ENCODE assay signal across 27 cellular contexts in the genomic region with DNA sequence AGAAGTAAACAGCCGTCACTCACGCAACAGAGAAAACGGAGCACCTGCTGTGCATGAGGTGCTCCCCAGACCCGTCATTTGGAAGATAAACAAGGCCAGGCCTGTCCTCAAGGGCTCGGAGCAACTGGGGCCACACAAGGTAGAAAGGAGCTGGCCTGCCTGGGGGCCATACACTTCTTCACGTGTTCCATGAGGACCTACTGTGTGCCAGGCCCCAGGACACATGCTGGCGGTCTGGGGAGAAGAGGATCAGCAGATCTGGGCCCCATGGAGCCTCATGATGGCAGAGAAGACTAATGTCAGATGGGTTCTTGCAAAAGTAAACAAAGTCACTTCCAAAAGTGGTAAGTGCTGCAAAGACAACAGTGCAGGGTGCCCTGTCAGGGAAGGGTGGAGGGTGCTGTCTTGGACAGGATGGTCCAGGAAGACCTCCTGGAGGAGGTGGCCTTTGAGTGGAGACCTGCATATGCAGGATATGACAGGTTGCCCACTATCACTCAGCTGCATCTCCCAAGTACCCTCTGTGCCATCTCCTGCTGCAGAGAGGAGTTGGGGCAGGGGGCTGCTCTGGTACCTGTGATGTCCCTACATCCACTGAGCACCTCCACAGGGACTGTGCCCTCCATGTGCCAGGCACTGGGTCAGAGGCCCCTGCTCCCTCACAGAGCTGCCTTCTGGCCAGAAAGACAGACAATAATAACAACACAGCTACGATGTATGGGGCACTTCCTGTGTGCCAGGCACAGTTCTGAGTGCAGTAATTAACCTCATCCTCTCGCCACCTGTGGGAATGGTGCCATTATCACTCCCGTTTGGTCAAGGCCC. TPM values are rescaled to one million over a fixed set of nuclear protein-coding genes. Genes with fewer than 3 reads are reported as not detected.
A peak's percentile ranks its signal among the peaks of the same experiment; 100 is the strongest.
DNase-seq lines count a peak whose midpoint lies in the region; ATAC-seq, FAIRE-seq and TF ChIP-seq lines count a peak whose summit lies in the region.
"Had no signal": no experiment of that assay in that cellular context is flagged by ENCODE, and none has a peak within 500 bp of the region (broad histone marks: within the 10 kb centered on the region; RNA-seq: fewer than 3 reads in every experiment).

No MANE protein-coding gene starts in this region.

- no peaks in the 10 kb centered on the region for H3K36me3 ChIP-seq in H1 (ENCODE audit: control insufficient read depth in 2 of 4, insufficient read depth in 4 of 4, low read length in 3 of 4)
- H3K36me3 ChIP-seq: esophagus muscularis mucosa, MG63, prostate gland, vagina had no signal

- WGBS in H1 (ENCODE audit: extremely low coverage in 1 of 2, insufficient coverage in 1 of 2, insufficient read length in 1 of 2, insufficient replicate concordance in 2 of 2, low coverage in 1 of 2, low lambda C conversion rate in 2 of 2, missing lambda C conversion rate in 1 of 2), 2 experiments: 81% methylated on average over 10 of the region's 10 CpGs; no CpG with 5 or more reads in 1 of the 2 experiments

- no peak overlapping the region for H3K4ac ChIP-seq in H1 (replicated peaks; ENCODE audit: insufficient read length, low read depth, low read length)

- no peaks in the 10 kb centered on the region for H3K79me1 ChIP-seq in H1 (ENCODE audit: low read depth, low read length)

- H4K5ac ChIP-seq in H1 (ENCODE audit: insufficient read length, low read depth, low read length): no peak overlapping the region

- H2AFZ ChIP-seq in H1 (ENCODE audit: low read length): no peak overlapping the region

- no peak overlapping the region for H4K91ac ChIP-seq in H1 (replicated peaks; ENCODE audit: insufficient read length, low read length)

- H2BK120ac ChIP-seq in H1 (replicated peaks; ENCODE audit: low read depth, low read length): no peak overlapping the region

- TF ChIP-seq POLR2A in H1 (IDR thresholded peaks at IDR 0.05; ENCODE audit: control extremely low read depth in 1 of 2, low read depth in 2 of 2, low read length in 2 of 2): no peak

- no peak overlapping the region for H4K8ac ChIP-seq in H1 (ENCODE audit: extremely low read depth, insufficient read depth, low read length)

- H3K4me3 Mint-ChIP-seq in activated T-helper 1 cell treated with anti-CD3 and anti-CD28 coated beads, Interleukin-12 subunit alpha, Interleukin-12 subunit beta, Interleukin-2, Interleukin-4 antibody, amounts not matched to agents 30 ng/mL and 10 ng/mL and 1 ng/mL, durations not matched to agents 14 hours and 24 hours and 36 hours: peak overlapping the region; percentile 38
- H3K4me3 Mint-ChIP-seq: activated B cell treated with CpG ODN at 0.5 μM for 24 hours, nephron progenitor cell had no signal

- H3K9ac ChIP-seq in H1 (replicated peaks in 1 of 4; ENCODE audit: extremely low read depth in 1 of 4, low read depth in 3 of 4, low read length in 3 of 4): no peak overlapping the region

- no peak overlapping the region for H3K56ac ChIP-seq in H1 (replicated peaks; ENCODE audit: insufficient read length, low read depth, low read length)

- H3K27ac ChIP-seq in H1 (ENCODE audit: low read depth, low read length): no peak overlapping the region
- H3K27ac ChIP-seq: esophagus muscularis mucosa, HL-60, prostate gland, vagina had no signal

- DNase-seq in activated naive CD4-positive, alpha-beta T cell treated with Interleukin-2 at 50 U/mL for 16 hours: peak; percentile 10
- DNase-seq in activated naive CD4-positive, alpha-beta T cell treated with anti-CD3 and anti-CD28 coated beads, Interleukin-2, amount 50 U/mL, for 16 hours: no peak
- peak; percentile 2 for DNase-seq in activated T-helper 1 cell treated with anti-CD3 and anti-CD28 coated beads, Interleukin-12 subunit alpha, Interleukin-12 subunit beta, Interleukin-2, Interleukin-4 antibody, amounts not matched to agents 30 ng/mL and 10 ng/mL and 1 ng/mL, durations not matched to agents 14 hours and 24 hours and 36 hours (ENCODE audit: low spot score)
- no peak for DNase-seq in H1 (ENCODE audit: low read depth in 1 of 2, low spot score in 2 of 2)
- DNase-seq: activated B cell treated with CpG ODN at 0.5 μM for 24 hours, anterior cingulate cortex, DMS79 treated with DMSO at 0.1 percent for 48 hours, HCEC 1CT, IMR-90, left cardiac atrium, mesendoderm, NCI-H1436 treated with DMSO at 0.1 percent for 48 hours, NCI-H526 treated with DMSO at 0.1 percent for 48 hours, nephron progenitor cell, OCI-M1, small intestine had no signal

- H3K9me3 ChIP-seq in H1 (ENCODE audit: insufficient read depth in 2 of 2, low read depth in 1 of 2, low read length in 1 of 2): peaks cover 2 to 3% of the 10 kb centered on the region in 2 experiments; a peak in 1 of 4 replicates
- H3K9me3 ChIP-seq: MG63, prostate gland, vagina had no signal

- peaks cover 36% of the 10 kb centered on the region for H3K4me1 Mint-ChIP-seq in activated T-helper 1 cell treated with anti-CD3 and anti-CD28 coated beads, Interleukin-12 subunit alpha, Interleukin-12 subunit beta, Interleukin-2, Interleukin-4 antibody, amounts not matched to agents 30 ng/mL and 10 ng/mL and 1 ng/mL, durations not matched to agents 14 hours and 24 hours and 36 hours (ENCODE audit: low read depth)
- H3K4me1 Mint-ChIP-seq: activated B cell treated with CpG ODN at 0.5 μM for 24 hours, nephron progenitor cell had no signal

- no peak for TF ChIP-seq RAD21 in H1 (IDR thresholded peaks at IDR 0.05 in 1 of 2, conservative IDR thresholded peaks at IDR 0.05 in 1 of 2; ENCODE audit: low read depth in 2 of 2, low read length in 2 of 2)

- H2BK5ac ChIP-seq in H1 (ENCODE audit: low read depth, low read length): peak overlapping the region; percentile 60; the same call in 1 of the 2 replicates

- peaks cover 0 to 6% (median 3%) of the 10 kb centered on the region in 4 experiments; a peak in 2 of 7 replicates for H3K27me3 ChIP-seq in H1 (replicated peaks in 1 of 4; ENCODE audit: control insufficient read depth in 3 of 4, extremely low read depth in 1 of 4, insufficient read depth in 3 of 4, low read length in 3 of 4)
- H3K27me3 ChIP-seq: MG63, vagina had no signal

- peak overlapping the region; percentile 90 for H3K27ac Mint-ChIP-seq in activated T-helper 1 cell treated with anti-CD3 and anti-CD28 coated beads, Interleukin-12 subunit alpha, Interleukin-12 subunit beta, Interleukin-2, Interleukin-4 antibody, amounts not matched to agents 30 ng/mL and 10 ng/mL and 1 ng/mL, durations not matched to agents 14 hours and 24 hours and 36 hours
- H3K27ac Mint-ChIP-seq: activated B cell treated with CpG ODN at 0.5 μM for 24 hours, nephron progenitor cell had no signal

- CTCF ChIA-PET in H1 (lab: Charles Lee; ENCODE audit: partially characterized antibody): interaction anchor here (0.7 to 2.5 kb wide), 9 partner anchors 8 to 208 kb away, joined by 3 to 10 read pairs (median 4); partner anchors contain the start of gene WNT7A

- H2BK15ac ChIP-seq in H1 (ENCODE audit: low read length): 0 out of 2 replicates have a peak overlapping the region, but pooled peaks have one; percentile 16

- no peak overlapping the region for H3K4me2 ChIP-seq in H1 (ENCODE audit: insufficient read depth in 1 of 2, low read depth in 2 of 2, low read length in 2 of 2)

- no peak overlapping the region for H3K18ac ChIP-seq in H1 (ENCODE audit: extremely low read depth, low read length)

- no peaks in the 10 kb centered on the region for H3K23me2 ChIP-seq in H1 (ENCODE audit: low read depth, low read length)

- ATAC-seq in HG03521 (IDR thresholded peaks at IDR 0.05; ENCODE audit: unreplicated experiment): no peak
- no peak for ATAC-seq in GM18858 (IDR thresholded peaks at IDR 0.05; ENCODE audit: unreplicated experiment)
- no peak for ATAC-seq in HG02970 (IDR thresholded peaks at IDR 0.05; ENCODE audit: low FRiP score, unreplicated experiment)
- ATAC-seq in HG02571 (IDR thresholded peaks at IDR 0.05; ENCODE audit: unreplicated experiment): no peak
- ATAC-seq: left cardiac atrium had no signal

- H3K9me3 Mint-ChIP-seq in activated T-helper 1 cell treated with anti-CD3 and anti-CD28 coated beads, Interleukin-12 subunit alpha, Interleukin-12 subunit beta, Interleukin-2, Interleukin-4 antibody, amounts not matched to agents 30 ng/mL and 10 ng/mL and 1 ng/mL, durations not matched to agents 14 hours and 24 hours and 36 hours: no peaks in the 10 kb centered on the region
- H3K9me3 Mint-ChIP-seq: nephron progenitor cell had no signal

- no peak overlapping the region for H2BK20ac ChIP-seq in H1 (ENCODE audit: low read length)

- intact Hi-C loops in activated T-helper 1 cell treated with anti-CD3 and anti-CD28 coated beads, Interleukin-12 subunit alpha, Interleukin-12 subunit beta, Interleukin-2, Interleukin-4 antibody, amounts not matched to agents 30 ng/mL and 10 ng/mL and 1 ng/mL, durations not matched to agents 14 hours and 24 hours and 36 hours (cut with micrococcal nuclease): no loop called here

- H3K36me3 Mint-ChIP-seq in activated T-helper 1 cell treated with anti-CD3 and anti-CD28 coated beads, Interleukin-12 subunit alpha, Interleukin-12 subunit beta, Interleukin-2, Interleukin-4 antibody, amounts not matched to agents 30 ng/mL and 10 ng/mL and 1 ng/mL, durations not matched to agents 14 hours and 24 hours and 36 hours (ENCODE audit: low read depth): peaks cover 2% of the 10 kb centered on the region

- H3K27me3 Mint-ChIP-seq in activated T-helper 1 cell treated with anti-CD3 and anti-CD28 coated beads, Interleukin-12 subunit alpha, Interleukin-12 subunit beta, Interleukin-2, Interleukin-4 antibody, amounts not matched to agents 30 ng/mL and 10 ng/mL and 1 ng/mL, durations not matched to agents 14 hours and 24 hours and 36 hours (ENCODE audit: insufficient read depth): peaks cover 6% of the 10 kb centered on the region

- H4K20me1 ChIP-seq in H1 (replicated peaks in 1 of 2; ENCODE audit: control insufficient read depth in 1 of 2, insufficient read depth in 2 of 2, low read length in 2 of 2): no peaks in the 10 kb centered on the region

- H3K14ac ChIP-seq in H1 (ENCODE audit: insufficient read length): no peak overlapping the region

- no peak for TF ChIP-seq EP300 in H1 (IDR thresholded peaks at IDR 0.05; ENCODE audit: borderline replicate concordance in 1 of 2, low read depth in 2 of 2, low read length in 2 of 2)

- POLR2A ChIA-PET in H1 (lab: Charles Lee; ENCODE audit: partially characterized antibody): interaction anchor here (1.1 kb wide), 1 partner anchor 16 kb away, joined by 3 read pairs; no protein-coding TSS in a partner anchor

- TF ChIP-seq CTCF in H1 (IDR thresholded peaks at IDR 0.05; ENCODE audit: control extremely low read depth in 1 of 3, insufficient read depth in 1 of 3, low read depth in 1 of 3, low read length in 3 of 3): no peak

- no peaks in the 10 kb centered on the region for H3K79me2 ChIP-seq in H1 (ENCODE audit: control insufficient read depth in 1 of 2, insufficient read depth in 2 of 2, low read length in 2 of 2)

- no peak overlapping the region for H2AK5ac ChIP-seq in H1 (ENCODE audit: low read depth, low read length)

- no peak overlapping the region for H3K4me3 ChIP-seq in H1 (ENCODE audit: extremely low read depth in 1 of 4, insufficient read depth in 2 of 4, low read depth in 3 of 4, low read length in 4 of 4)
- H3K4me3 ChIP-seq: esophagus muscularis mucosa, MG63, prostate gland, vagina had no signal

- H3K23ac ChIP-seq in H1 (ENCODE audit: insufficient read length): no peak overlapping the region

- H2BK12ac ChIP-seq in H1 (ENCODE audit: low read depth, low read length): no peak overlapping the region

- FAIRE-seq in H1 (lab: Jason Lieb, UNC): no peak
- FAIRE-seq: small intestine had no signal

- no peaks in the 10 kb centered on the region for H3K4me1 ChIP-seq in H1 (replicated peaks in 1 of 4; ENCODE audit: control insufficient read depth in 3 of 4, insufficient read depth in 4 of 4, low read length in 3 of 4)
- H3K4me1 ChIP-seq: esophagus muscularis mucosa, prostate gland, vagina had no signal

RNA-seq across cellular contexts. Expression of gene WNT7A, which starts 14.1 kb away (rescaled TPM):
- total RNA-seq in activated T-helper 1 cell treated with anti-CD3 and anti-CD28 coated beads, Interleukin-12 subunit alpha, Interleukin-12 subunit beta, Interleukin-2, Interleukin-4 antibody, amounts not matched to agents 30 ng/mL and 10 ng/mL and 1 ng/mL, durations not matched to agents 14 hours and 24 hours and 36 hours: not detected in 2 replicates
- total RNA-seq in H1 (2021; fragmentation: NEBNext Ultra II Directional; extraction: Animal tissue kit (Norgen Biotek cat#: 25700)): not detected in 2 replicates
- polyA plus RNA-seq in H1 (2011; rRNA removed): 0.02 and 0.11 TPM in 2 replicates
- polyA plus RNA-seq in H1 (2011; cell fraction: cytosol; rRNA removed): 0.04 TPM
- polyA plus RNA-seq in H1 (2011; cell fraction: nucleus; rRNA removed): 0.10 TPM
- polyA plus RNA-seq in H1 (2012, experiment 1 of 2): not detected in 4 replicates
- polyA plus RNA-seq in H1 (2012, experiment 2 of 2): not detected
- 0.02 TPM for polyA plus RNA-seq in H1 (2013, experiment 1 of 2)
- 0.04 TPM for polyA plus RNA-seq in H1 (2013, experiment 2 of 2)
- 0.06 TPM in 1 of 2 replicates, not detected in the other for polyA minus RNA-seq in H1 (2011; rRNA and poly(A)+ RNA removed)
- polyA minus RNA-seq in H1 (2011; cell fraction: cytosol; rRNA and poly(A)+ RNA removed): not detected
- polyA minus RNA-seq in H1 (2011; cell fraction: nucleus; rRNA and poly(A)+ RNA removed): not detected
- total RNA-seq: activated B cell treated with CpG ODN at 0.5 μM for 24 hours; esophagus muscularis mucosa; IMR-90; left cardiac atrium; T-helper 2 cell treated with Interferon-gamma antibody and Interleukin-4, amounts not matched to agents 100 ng/mL and 5 ng/mL, for 36 hours; vagina had no signal
- polyA plus RNA-seq: AG04450, IMR-90 had no signal

Comparison
In these comparisons a context has a peak if more than half of its experiments do, and no peak if none do; other contexts are left out.
1. DNase-seq: peak in activated naive CD4-positive, alpha-beta T cell treated with Interleukin-2 at 50 U/mL for 16 hours (single experiment) and activated T-helper 1 cell treated with anti-CD3 and anti-CD28 coated beads, Interleukin-12 subunit alpha, Interleukin-12 subunit beta, Interleukin-2, Interleukin-4 antibody, amounts not matched to agents 30 ng/mL and 10 ng/mL and 1 ng/mL, durations not matched to agents 14 hours and 24 hours and 36 hours (single experiment); none in activated naive CD4-positive, alpha-beta T cell treated with anti-CD3 and anti-CD28 coated beads, Interleukin-2, amount 50 U/mL, for 16 hours (single experiment) and H1 (0 of 2).